In the genomic region with DNA sequence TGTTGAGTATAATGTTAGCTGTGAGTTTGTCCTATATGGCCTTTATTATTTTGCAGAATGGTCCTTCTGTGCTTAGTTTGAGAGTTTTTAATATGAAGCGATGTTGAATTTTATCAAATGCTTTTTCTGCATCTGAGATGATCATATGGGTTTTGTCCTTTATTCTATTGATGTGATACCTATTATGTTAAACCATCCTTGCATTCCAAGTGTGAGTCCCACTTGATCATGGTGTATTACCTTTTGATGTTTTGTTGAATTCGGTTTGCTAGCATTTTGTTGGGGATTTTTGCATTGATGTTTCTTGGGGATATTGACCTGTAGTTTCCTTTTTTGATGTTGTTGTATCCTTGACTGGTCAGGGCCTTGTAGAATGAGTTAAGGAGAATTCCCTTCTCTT, we compare ENCODE assay signal across 24 cellular contexts.
"Had no signal": no experiment of that assay in that cellular context is flagged by ENCODE, and none has a peak within 500 bp of the region (broad histone marks: within the 10 kb centered on the region; RNA-seq: fewer than 3 reads in every experiment).

No MANE protein-coding gene starts in this region.

- H3K4me2 ChIP-seq: PC-9 had no signal

- H3K4me3 ChIP-seq: PC-9 had no signal

- H3K27ac ChIP-seq: PC-9 had no signal

- H2AFZ ChIP-seq: PC-9 had no signal

- ATAC-seq: activated CD8-positive, alpha-beta memory T cell treated with anti-CD3 and anti-CD28 coated beads, Interleukin-2, amount 10 ng/mL, durations not matched to agents 7 days and 5 days had no signal

- H3K27me3 Mint-ChIP-seq: activated B cell treated with CpG ODN at 0.5 μM for 24 hours; activated CD4-positive, alpha-beta T cell treated with anti-CD3 and anti-CD28 coated beads, Interleukin-2, amount 10 ng/mL, durations not matched to agents 24 days and 14 days; activated CD8-positive, alpha-beta memory T cell treated with anti-CD3 and anti-CD28 coated beads, Interleukin-2, amount 10 ng/mL, durations not matched to agents 7 days and 5 days; activated naive CD4-positive, alpha-beta T cell treated with anti-CD3 and anti-CD28 coated beads, Interleukin-2, amount 50 U/mL, for 24 hours; activated T-cell treated with anti-CD3 and anti-CD28 coated beads, Interleukin-2, amount 50 U/mL, for 24 hours; brain; central memory CD8-positive, alpha-beta T cell had no signal

- H3K4me3 Mint-ChIP-seq: activated B cell treated with CpG ODN at 0.5 μM for 24 hours; activated CD4-positive, alpha-beta T cell treated with anti-CD3 and anti-CD28 coated beads, Interleukin-2, amount 10 ng/mL, durations not matched to agents 24 days and 14 days; activated CD8-positive, alpha-beta memory T cell treated with anti-CD3 and anti-CD28 coated beads, Interleukin-2, amount 10 ng/mL, durations not matched to agents 7 days and 5 days; activated naive CD4-positive, alpha-beta T cell treated with anti-CD3 and anti-CD28 coated beads, Interleukin-2, amount 50 U/mL, for 24 hours; activated T-cell treated with anti-CD3 and anti-CD28 coated beads, Interleukin-2, amount 50 U/mL, for 24 hours; activated T-helper 1 cell treated with anti-CD3 and anti-CD28 coated beads, Interleukin-12 subunit alpha, Interleukin-12 subunit beta, Interleukin-2, Interleukin-4 antibody, amounts not matched to agents 30 ng/mL and 10 ng/mL and 1 ng/mL, durations not matched to agents 14 hours and 24 hours and 36 hours; brain; central memory CD8-positive, alpha-beta T cell had no signal

- H3K27ac Mint-ChIP-seq: activated B cell treated with CpG ODN at 0.5 μM for 24 hours; activated CD4-positive, alpha-beta T cell treated with anti-CD3 and anti-CD28 coated beads, Interleukin-2, amount 10 ng/mL, durations not matched to agents 24 days and 14 days; activated CD8-positive, alpha-beta memory T cell treated with anti-CD3 and anti-CD28 coated beads, Interleukin-2, amount 10 ng/mL, durations not matched to agents 7 days and 5 days; activated naive CD4-positive, alpha-beta T cell treated with anti-CD3 and anti-CD28 coated beads, Interleukin-2, amount 50 U/mL, for 24 hours; activated T-cell treated with anti-CD3 and anti-CD28 coated beads, Interleukin-2, amount 50 U/mL, for 24 hours; activated T-helper 1 cell treated with anti-CD3 and anti-CD28 coated beads, Interleukin-12 subunit alpha, Interleukin-12 subunit beta, Interleukin-2, Interleukin-4 antibody, amounts not matched to agents 30 ng/mL and 10 ng/mL and 1 ng/mL, durations not matched to agents 14 hours and 24 hours and 36 hours; brain had no signal

- DNase-seq: activated B cell treated with CpG ODN at 0.5 μM for 24 hours; activated CD4-positive, alpha-beta T cell treated with anti-CD3 and anti-CD28 coated beads for 1 hour; activated CD4-positive, alpha-beta T cell treated with anti-CD3 and anti-CD28 coated beads, Interleukin-2, amount 10 ng/mL, durations not matched to agents 24 days and 14 days; activated CD4-positive, alpha-beta T cell treated with anti-CD3 and anti-CD28 coated beads, Interleukin-2, amount 50 U/mL, for 48 hours; activated CD8-positive, alpha-beta memory T cell treated with anti-CD3 and anti-CD28 coated beads, Interleukin-2, amount 10 ng/mL, durations not matched to agents 7 days and 5 days; activated effector memory CD4-positive, alpha-beta T cell treated with Interleukin-2 at 50 U/mL for 16 hours; activated naive CD4-positive, alpha-beta T cell; activated T-cell treated with anti-CD3 and anti-CD28 coated beads, Interleukin-2, amount 50 U/mL, for 24 hours; amniotic stem cell; MV-4-11; NCI-H1092 treated with DMSO at 0.1 percent for 48 hours; NCI-H1436 treated with DMSO at 0.1 percent for 48 hours; NCI-H187; NCI-H2081; NCI-H446 treated with DMSO at 0.1 percent for 48 hours; NCI-H524 treated with DMSO at 0.1 percent for 48 hours; NCI-H748 treated with DMSO at 0.1 percent for 48 hours; PC-9; SHP77 treated with DMSO at 0.1 percent for 48 hours; T1000 had no signal
